ENCODE assay signal across 1 cellular context in genomic region chr1:16187748-16188401, GRCh38.
TF ChIP-seq lines count a peak whose summit lies in the region.

No MANE protein-coding gene starts in this region.

TF ChIP-seq in HepG2, 621 proteins besides CTCF, POLR2A, EP300 and RAD21 (continued from another document and continues in another):
- TF ChIP-seq USF2 (IDR thresholded peaks at IDR 0.05; ENCODE audit: low read depth, low read length), result no peak
- TF ChIP-seq USF2 (CRISPR knock-in tag; IDR thresholded peaks at IDR 0.05; ENCODE audit: borderline replicate concordance), result no peak
- no peak for TF ChIP-seq U2AF2 (IDR thresholded peaks at IDR 0.05; ENCODE audit: low read depth, low read length)
- no peak for TF ChIP-seq PHF21A (CRISPR knock-in tag; IDR thresholded peaks at IDR 0.05)
- no peak for TF ChIP-seq ZSCAN30 (CRISPR knock-in tag; IDR thresholded peaks at IDR 0.05)
- no peak for TF ChIP-seq ATF1 (CRISPR knock-in tag; IDR thresholded peaks at IDR 0.05)
- no peak for TF ChIP-seq SP1 (IDR thresholded peaks at IDR 0.05)
- no peak for TF ChIP-seq SP1 (CRISPR knock-in tag; IDR thresholded peaks at IDR 0.05)
- no peak for TF ChIP-seq ETV6 (CRISPR knock-in tag; conservative IDR thresholded peaks at IDR 0.05)
- TF ChIP-seq POLR2AphosphoS5 (IDR thresholded peaks at IDR 0.05; ENCODE audit: low read depth, low read length), result no peak
- no peak for TF ChIP-seq NCOA5 (CRISPR knock-in tag; IDR thresholded peaks at IDR 0.05)
- no peak for TF ChIP-seq ZNF597 (CRISPR knock-in tag; IDR thresholded peaks at IDR 0.05)
- no peak for TF ChIP-seq SNRNP70 (IDR thresholded peaks at IDR 0.05; ENCODE audit: low read depth, low read length)
- TF ChIP-seq ZNF333 (CRISPR knock-in tag; IDR thresholded peaks at IDR 0.05; ENCODE audit: borderline replicate concordance), result no peak
- TF ChIP-seq ZNF780A (CRISPR knock-in tag; IDR thresholded peaks at IDR 0.05), result no peak
- TF ChIP-seq THAP11 (CRISPR knock-in tag; IDR thresholded peaks at IDR 0.05), result no peak
- no peak for TF ChIP-seq ZNF337 (CRISPR knock-in tag; IDR thresholded peaks at IDR 0.05; ENCODE audit: borderline replicate concordance, low read depth)
- no peak for TF ChIP-seq NCOR1 (IDR thresholded peaks at IDR 0.05; ENCODE audit: borderline replicate concordance, low read length)
- TF ChIP-seq POLR2G (IDR thresholded peaks at IDR 0.05; ENCODE audit: low read depth, low read length), result no peak
- no peak for TF ChIP-seq RFX1 (IDR thresholded peaks at IDR 0.05)
- TF ChIP-seq PPARG (CRISPR knock-in tag; conservative IDR thresholded peaks at IDR 0.05), result peak; percentile 54
- TF ChIP-seq DR1 (CRISPR knock-in tag; IDR thresholded peaks at IDR 0.05), result no peak
- TF ChIP-seq POGZ (CRISPR knock-in tag; IDR thresholded peaks at IDR 0.05), result no peak
- no peak for TF ChIP-seq ZEB1 (IDR thresholded peaks at IDR 0.05; ENCODE audit: insufficient replicate concordance, low read depth)
- no peak for TF ChIP-seq MEIS1 (CRISPR knock-in tag; IDR thresholded peaks at IDR 0.05; ENCODE audit: borderline replicate concordance)
- no peak for TF ChIP-seq ATF5 (CRISPR knock-in tag; IDR thresholded peaks at IDR 0.05; ENCODE audit: low read depth)
- no peak for TF ChIP-seq SNAPC5 (CRISPR knock-in tag; IDR thresholded peaks at IDR 0.05; ENCODE audit: borderline replicate concordance)
- no peak for TF ChIP-seq CEBPB (IDR thresholded peaks at IDR 0.05; ENCODE audit: borderline replicate concordance, low read depth, low read length)
- TF ChIP-seq FOXA3 (CRISPR knock-in tag; IDR thresholded peaks at IDR 0.05), result no peak
- TF ChIP-seq SYNCRIP (IDR thresholded peaks at IDR 0.05; ENCODE audit: insufficient read depth, low read depth, low read length), result no peak
- no peak for TF ChIP-seq BCLAF1 (IDR thresholded peaks at IDR 0.05)
- TF ChIP-seq RARG (CRISPR knock-in tag; IDR thresholded peaks at IDR 0.05; ENCODE audit: low read depth), result no peak
- no peak; the same call in 1 of the 2 replicates for TF ChIP-seq ELF1 (CRISPR knock-in tag; IDR thresholded peaks at IDR 0.05)
- no peak for TF ChIP-seq ZNF281 (CRISPR knock-in tag; IDR thresholded peaks at IDR 0.05; ENCODE audit: borderline replicate concordance)
- no peak for TF ChIP-seq HNRNPLL (IDR thresholded peaks at IDR 0.05; ENCODE audit: low read depth, low read length, poor library complexity, severe bottlenecking)
- no peak for TF ChIP-seq ELK4 (CRISPR knock-in tag; IDR thresholded peaks at IDR 0.05; ENCODE audit: borderline replicate concordance)
- TF ChIP-seq TAF15 (IDR thresholded peaks at IDR 0.05; ENCODE audit: low read depth, low read length, poor library complexity, severe bottlenecking), result no peak
- no peak for TF ChIP-seq ZNF660 (CRISPR knock-in tag; IDR thresholded peaks at IDR 0.05; ENCODE audit: borderline replicate concordance, low read depth)
- TF ChIP-seq ZNF883 (CRISPR knock-in tag; IDR thresholded peaks at IDR 0.05; ENCODE audit: not compliant biosample characterization), result no peak
- TF ChIP-seq RBAK (CRISPR knock-in tag; IDR thresholded peaks at IDR 0.05), result no peak
- no peak for TF ChIP-seq TSC22D2 (CRISPR knock-in tag; IDR thresholded peaks at IDR 0.05; ENCODE audit: borderline replicate concordance)
- no peak for TF ChIP-seq ZNF142 (CRISPR knock-in tag; IDR thresholded peaks at IDR 0.05)
- TF ChIP-seq GLI4 (CRISPR knock-in tag; IDR thresholded peaks at IDR 0.05; ENCODE audit: borderline replicate concordance), result no peak
- TF ChIP-seq MYC (CRISPR knock-in tag; IDR thresholded peaks at IDR 0.05; ENCODE audit: borderline replicate concordance), result 0 out of 2 replicates have a peak, but pooled peaks have one; percentile 19
- TF ChIP-seq ZNF18 (CRISPR knock-in tag; IDR thresholded peaks at IDR 0.05; ENCODE audit: insufficient replicate concordance), result no peak
- no peak for TF ChIP-seq TRIM24 (CRISPR knock-in tag; IDR thresholded peaks at IDR 0.05)
- no peak for TF ChIP-seq SOX6 (IDR thresholded peaks at IDR 0.05)
- peak; percentile 35; the same call in 1 of the 2 replicates for TF ChIP-seq SOX6 (CRISPR knock-in tag; IDR thresholded peaks at IDR 0.05)
- TF ChIP-seq KLF12 (CRISPR knock-in tag; IDR thresholded peaks at IDR 0.05; ENCODE audit: borderline replicate concordance), result no peak
- 0 out of 2 replicates have a peak, but pooled peaks have one; percentile 22 for TF ChIP-seq RCOR2 (CRISPR knock-in tag; IDR thresholded peaks at IDR 0.05)
- TF ChIP-seq MXD4 (CRISPR knock-in tag; IDR thresholded peaks at IDR 0.05), result no peak
- no peak for TF ChIP-seq ZBTB42 (CRISPR knock-in tag; IDR thresholded peaks at IDR 0.05)
- TF ChIP-seq ZNF367 (CRISPR knock-in tag; IDR thresholded peaks at IDR 0.05; ENCODE audit: borderline replicate concordance), result no peak
- no peak for TF ChIP-seq JARID2 (CRISPR knock-in tag; IDR thresholded peaks at IDR 0.05; ENCODE audit: insufficient replicate concordance)
